In genomic region chr16:29961479-29962343, GRCh38 we compare ENCODE assay signal across 1 cellular context.
TF ChIP-seq lines count a peak whose summit lies in the region.

TSS of gene TMEM219 (plus strand) at chr16:29962079. CDS start at chr16:29963144, 1,065 bp downstream.

TF ChIP-seq in HepG2, 621 proteins besides CTCF, POLR2A, EP300 and RAD21 (continued from another document and continues in another):
- TF ChIP-seq MTERF4 (CRISPR knock-in tag; IDR thresholded peaks at IDR 0.05): peak; percentile 50; the same call in 1 of the 2 replicates
- TF ChIP-seq ZBTB21 (CRISPR knock-in tag; IDR thresholded peaks at IDR 0.05): no peak
- peak; percentile 17 for TF ChIP-seq RBM39 (IDR thresholded peaks at IDR 0.05; ENCODE audit: low read depth, low read length, poor library complexity, severe bottlenecking)
- TF ChIP-seq ZNF12 (CRISPR knock-in tag; IDR thresholded peaks at IDR 0.05): 0 out of 2 replicates have a peak, but pooled peaks have one; percentile 9
- TF ChIP-seq ZNF160 (CRISPR knock-in tag; IDR thresholded peaks at IDR 0.05): peak; percentile 62; the same call in 1 of the 2 replicates
- peak; percentile 47; the same call in 1 of the 2 replicates for TF ChIP-seq NCOR1 (IDR thresholded peaks at IDR 0.05; ENCODE audit: borderline replicate concordance, low read length)
- TF ChIP-seq ZNF549 (CRISPR knock-in tag; IDR thresholded peaks at IDR 0.05): no peak
- no peak for TF ChIP-seq ZNF121 (CRISPR knock-in tag; IDR thresholded peaks at IDR 0.05)
- peak; percentile 73 for TF ChIP-seq PHF8 (CRISPR knock-in tag; IDR thresholded peaks at IDR 0.05)
- no peak for TF ChIP-seq ZSCAN12 (CRISPR knock-in tag; IDR thresholded peaks at IDR 0.05)
- peak; percentile 92 for TF ChIP-seq IKZF5 (CRISPR knock-in tag; IDR thresholded peaks at IDR 0.05)
- TF ChIP-seq MAX (IDR thresholded peaks at IDR 0.05): peak; percentile 84
- TF ChIP-seq POGK (CRISPR knock-in tag; conservative IDR thresholded peaks at IDR 0.05): no peak
- no peak for TF ChIP-seq DBP (CRISPR knock-in tag; IDR thresholded peaks at IDR 0.05; ENCODE audit: not compliant biosample characterization)
- TF ChIP-seq HNRNPUL1 (IDR thresholded peaks at IDR 0.05; ENCODE audit: low read depth, low read length): no peak
- no peak for TF ChIP-seq ZNF597 (CRISPR knock-in tag; IDR thresholded peaks at IDR 0.05)
- TF ChIP-seq FOXJ3 (CRISPR knock-in tag; IDR thresholded peaks at IDR 0.05; ENCODE audit: borderline replicate concordance): 0 out of 2 replicates have a peak, but pooled peaks have one; percentile 14
- no peak for TF ChIP-seq PAF1 (CRISPR knock-in tag; IDR thresholded peaks at IDR 0.05)
- TF ChIP-seq DZIP1 (CRISPR knock-in tag; IDR thresholded peaks at IDR 0.05): no peak
- peak; percentile 57; the same call in 1 of the 2 replicates for TF ChIP-seq PHF21A (CRISPR knock-in tag; IDR thresholded peaks at IDR 0.05)
- no peak for TF ChIP-seq ATF7-NPFF (CRISPR knock-in tag; IDR thresholded peaks at IDR 0.05; ENCODE audit: low read depth)
- 0 out of 2 replicates have a peak, but pooled peaks have one; percentile 42 for TF ChIP-seq NAIF1 (CRISPR knock-in tag; IDR thresholded peaks at IDR 0.05; ENCODE audit: borderline replicate concordance)
- TF ChIP-seq ZFP41 (CRISPR knock-in tag; IDR thresholded peaks at IDR 0.05; ENCODE audit: borderline replicate concordance): no peak
- TF ChIP-seq ZFYVE20 (CRISPR knock-in tag; IDR thresholded peaks at IDR 0.05; ENCODE audit: borderline replicate concordance, low read depth): no peak
- TF ChIP-seq SPEN (CRISPR knock-in tag; IDR thresholded peaks at IDR 0.05; ENCODE audit: low read depth): peak; percentile 77
- no peak for TF ChIP-seq ZNF577 (CRISPR knock-in tag; IDR thresholded peaks at IDR 0.05; ENCODE audit: borderline replicate concordance, low read depth)
- TF ChIP-seq POLR2AphosphoS2 (IDR thresholded peaks at IDR 0.05; ENCODE audit: low read depth, low read length): no peak
- TF ChIP-seq ZBTB49 (CRISPR knock-in tag; IDR thresholded peaks at IDR 0.05; ENCODE audit: borderline replicate concordance): no peak
- TF ChIP-seq ZNF512B (CRISPR knock-in tag; IDR thresholded peaks at IDR 0.05; ENCODE audit: borderline replicate concordance): no peak
- no peak for TF ChIP-seq ZBTB37 (CRISPR knock-in tag; IDR thresholded peaks at IDR 0.05)
- no peak for TF ChIP-seq SOX5 (CRISPR knock-in tag; IDR thresholded peaks at IDR 0.05; ENCODE audit: borderline replicate concordance)
- TF ChIP-seq ZBTB2 (CRISPR knock-in tag; IDR thresholded peaks at IDR 0.05; ENCODE audit: low read depth): no peak; the same call in 1 of the 2 replicates
- no peak for TF ChIP-seq ARID3A (IDR thresholded peaks at IDR 0.05; ENCODE audit: low read depth, low read length)
- no peak for TF ChIP-seq CBX5 (CRISPR knock-in tag; IDR thresholded peaks at IDR 0.05; ENCODE audit: borderline replicate concordance)
- no peak; the same call in 1 of the 2 replicates for TF ChIP-seq TP53 (CRISPR knock-in tag; conservative IDR thresholded peaks at IDR 0.05)
- TF ChIP-seq HES4 (CRISPR knock-in tag; IDR thresholded peaks at IDR 0.05; ENCODE audit: borderline replicate concordance): peak; percentile 73; the same call in 1 of the 2 replicates
- TF ChIP-seq ZMYM2 (CRISPR knock-in tag; IDR thresholded peaks at IDR 0.05): peak; percentile 60; the same call in 1 of the 2 replicates
